23 cellular contexts compared by ENCODE assay signal in the genomic region with DNA sequence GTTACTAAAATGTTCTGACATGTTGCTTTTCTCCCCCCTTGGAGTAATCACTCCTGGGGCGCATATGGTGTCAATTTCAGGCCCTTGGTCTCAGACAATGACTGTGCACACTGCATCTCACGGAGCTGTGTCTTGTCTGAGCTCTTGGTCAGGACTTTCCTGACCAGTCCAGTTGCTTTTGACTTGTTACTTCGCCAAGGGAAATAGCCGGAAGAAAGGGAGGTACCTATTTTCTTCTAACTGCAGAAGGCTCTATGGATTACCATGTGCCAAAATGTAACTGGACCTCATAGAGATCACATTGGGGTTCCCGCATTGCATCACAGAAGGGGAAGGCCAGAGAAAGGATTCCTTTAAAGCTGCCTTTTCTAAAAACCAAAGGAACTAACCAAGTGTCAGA.
A peak's percentile ranks its signal among the peaks of the same experiment; 100 is the strongest.
DNase-seq lines count a peak whose midpoint lies in the region; ATAC-seq and TF ChIP-seq lines count a peak whose summit lies in the region.
"Had no signal": no experiment of that assay in that cellular context is flagged by ENCODE, and none has a peak within 500 bp of the region (broad histone marks: within the 10 kb centered on the region; RNA-seq: fewer than 3 reads in every experiment).

No MANE protein-coding gene starts in this region.

- TF ChIP-seq CTCF in IMR-90 (conservative IDR thresholded peaks at IDR 0.05; ENCODE audit: low read depth, low read length), result no peak

- WGBS in IMR-90 (ENCODE audit: extremely low coverage in 2 of 2, insufficient read length in 1 of 2), 2 experiments, result 71% methylated on average over 1 of the region's 5 CpGs; no CpG with 5 or more reads in 1 of the 2 experiments

- H3K4me1 Mint-ChIP-seq in activated CD4-positive, alpha-beta T cell treated with anti-CD3 and anti-CD28 coated beads for 36 hours, result no peaks in the 10 kb centered on the region
- H3K4me1 Mint-ChIP-seq: activated B cell treated with CpG ODN at 0.5 μM for 24 hours; activated naive CD8-positive, alpha-beta T cell treated with anti-CD3 and anti-CD28 coated beads, Interleukin-2, amount 50 U/mL, for 24 hours had no signal

- H3K36me3 ChIP-seq in IMR-90 (ENCODE audit: control insufficient read depth, insufficient read depth, low read length) (no peaks in the 10 kb centered on the region), skeletal muscle tissue (ENCODE audit: control insufficient read depth in 3 of 3, insufficient read depth in 3 of 3, low read length in 3 of 3) (no peaks in the 10 kb centered on the region)
- H3K36me3 ChIP-seq: transverse colon had no signal

- H3K36me3 Mint-ChIP-seq in activated CD4-positive, alpha-beta T cell treated with anti-CD3 and anti-CD28 coated beads for 36 hours (ENCODE audit: low read depth), result no peaks in the 10 kb centered on the region
- H3K36me3 Mint-ChIP-seq: activated CD4-positive, alpha-beta memory T cell treated with anti-CD3 and anti-CD28 coated beads for 36 hours; brain had no signal

- H3K56ac ChIP-seq in IMR-90 (ENCODE audit: extremely low read depth, insufficient read depth, low read length), result no peak overlapping the region

- H3K9me1 ChIP-seq in IMR-90 (ENCODE audit: insufficient read depth, low read length), result no peaks in the 10 kb centered on the region

- H2BK5ac ChIP-seq in IMR-90 (ENCODE audit: low read depth, low read length, poor library complexity, severe bottlenecking), result no peak overlapping the region

- no peak for TF ChIP-seq RAD21 in IMR-90 (IDR thresholded peaks at IDR 0.05; ENCODE audit: low read length)

- CTCF ChIA-PET in IMR-90 (lab: Yijun Ruan, JAX), result no interaction called here
- CTCF ChIA-PET in activated CD4-positive, alpha-beta T cell treated with anti-CD3 and anti-CD28 coated beads for 36 hours (lab: Charles Lee), result no interaction called here

- no peaks in the 10 kb centered on the region for H4K20me1 ChIP-seq in IMR-90 (ENCODE audit: insufficient read depth, low read length)

- H3K27ac Mint-ChIP-seq in activated CD4-positive, alpha-beta T cell treated with anti-CD3 and anti-CD28 coated beads for 36 hours, result no peak overlapping the region
- H3K27ac Mint-ChIP-seq: activated B cell treated with CpG ODN at 0.5 μM for 24 hours; activated CD4-positive, alpha-beta memory T cell treated with anti-CD3 and anti-CD28 coated beads for 36 hours; activated naive CD8-positive, alpha-beta T cell treated with anti-CD3 and anti-CD28 coated beads, Interleukin-2, amount 50 U/mL, for 24 hours had no signal

- H3K9ac ChIP-seq in IMR-90 (ENCODE audit: low read depth, low read length) (no peak overlapping the region), skeletal muscle tissue (ENCODE audit: low read depth in 1 of 3, low read length in 3 of 3) (no peak overlapping the region)

- H4K5ac ChIP-seq in IMR-90 (ENCODE audit: low read depth, low read length), result no peak overlapping the region

- no peaks in the 10 kb centered on the region for H3K79me1 ChIP-seq in IMR-90 (ENCODE audit: low read depth in 1 of 2, low read length in 2 of 2)

- H3K4me1 ChIP-seq in IMR-90 (ENCODE audit: control insufficient read depth, insufficient read depth, low read length), result no peaks in the 10 kb centered on the region
- H3K4me1 ChIP-seq in skeletal muscle tissue (ENCODE audit: control insufficient read depth in 3 of 3, insufficient read depth in 3 of 3, low read length in 3 of 3), result peaks cover 0 to 12% (median 3%) of the 10 kb centered on the region in 3 donors
- H3K4me1 ChIP-seq: transverse colon had no signal

- no peak overlapping the region for H3K4ac ChIP-seq in IMR-90 (ENCODE audit: low read depth, low read length)

- no TSS peak for BruUV-seq in IMR-90 (replicated peaks; lab: Mats Ljungman, UMichigan)

- no peak overlapping the region for H2AK5ac ChIP-seq in IMR-90 (ENCODE audit: low read depth, low read length)

- H2AFZ ChIP-seq in IMR-90 (replicated peaks; ENCODE audit: low read length, poor library complexity), result no peak overlapping the region

- no peak overlapping the region for H3K14ac ChIP-seq in IMR-90 (replicated peaks; ENCODE audit: low read depth, low read length)

- H2BK120ac ChIP-seq in IMR-90 (ENCODE audit: low read depth, low read length), result no peak overlapping the region

- no peak overlapping the region for H2BK15ac ChIP-seq in IMR-90 (ENCODE audit: low read depth, low read length)

- no peak overlapping the region for H4K91ac ChIP-seq in IMR-90 (ENCODE audit: insufficient read depth, low read depth, low read length)

- dilution Hi-C loops in IMR-90 (cut with HindIII; ENCODE audit: low sequenced_read_pairs, unreplicated experiment), result no loop called here

- TF ChIP-seq POLR2A in IMR-90 (IDR thresholded peaks at IDR 0.05; ENCODE audit: low read depth, low read length), result no peak

- no peaks in the 10 kb centered on the region for H3K9me3 Mint-ChIP-seq in activated CD4-positive, alpha-beta T cell treated with anti-CD3 and anti-CD28 coated beads for 36 hours (ENCODE audit: low read depth)
- H3K9me3 Mint-ChIP-seq: activated B cell treated with CpG ODN at 0.5 μM for 24 hours; activated CD4-positive, alpha-beta memory T cell treated with anti-CD3 and anti-CD28 coated beads for 36 hours; activated naive CD8-positive, alpha-beta T cell treated with anti-CD3 and anti-CD28 coated beads, Interleukin-2, amount 50 U/mL, for 24 hours; brain had no signal

- H3K18ac ChIP-seq in IMR-90 (ENCODE audit: low read depth, low read length), result no peak overlapping the region

- ATAC-seq in IMR-90 (ENCODE audit: low read depth) (no peak), left ventricle myocardium superior (peak; percentile 76), GM21737 (IDR thresholded peaks at IDR 0.05; ENCODE audit: unreplicated experiment) (no peak), HG02884 (IDR thresholded peaks at IDR 0.05; ENCODE audit: unreplicated experiment) (no peak)
- no peak for ATAC-seq in activated CD4-positive, alpha-beta T cell treated with anti-CD3 and anti-CD28 coated beads for 36 hours
- ATAC-seq: activated naive CD8-positive, alpha-beta T cell treated with anti-CD3 and anti-CD28 coated beads, Interleukin-2, amount 50 U/mL, for 24 hours had no signal

- H3K4me2 ChIP-seq in IMR-90 (ENCODE audit: low read depth, low read length), result no peak overlapping the region
- H3K4me2 ChIP-seq: smooth muscle cell had no signal

- no peak overlapping the region for H3K23ac ChIP-seq in IMR-90 (ENCODE audit: low read depth, low read length)

- no peak overlapping the region for H2BK20ac ChIP-seq in IMR-90 (ENCODE audit: low read depth, low read length)

- no peak overlapping the region for H3K4me3 ChIP-seq in IMR-90 (ENCODE audit: insufficient read depth, low read depth, low read length)
- H3K4me3 ChIP-seq in skeletal muscle tissue (ENCODE audit: low read length in 3 of 3), result no peak overlapping the region
- H3K4me3 ChIP-seq: smooth muscle cell, transverse colon had no signal

- H4K8ac ChIP-seq in IMR-90 (ENCODE audit: low read depth in 2 of 2, low read length in 2 of 2), result no peak overlapping the region

- H3K27me3 Mint-ChIP-seq in activated CD4-positive, alpha-beta T cell treated with anti-CD3 and anti-CD28 coated beads for 36 hours, result peaks cover 1% of the 10 kb centered on the region
- H3K27me3 Mint-ChIP-seq: activated B cell treated with CpG ODN at 0.5 μM for 24 hours, brain had no signal

- peak; percentile 52 for DNase-seq in EH (ENCODE audit: low read depth)
- peak; percentile 9 for DNase-seq in IMR-90
- no peak for DNase-seq in left ventricle myocardium superior
- DNase-seq in COLO829 (ENCODE audit: low spot score), result no peak
- DNase-seq in activated CD4-positive, alpha-beta T cell treated with anti-CD3 and anti-CD28 coated beads for 36 hours, result no peak
- DNase-seq: activated B cell treated with CpG ODN at 0.5 μM for 24 hours; activated CD4-positive, alpha-beta memory T cell treated with anti-CD3 and anti-CD28 coated beads for 36 hours; activated naive CD8-positive, alpha-beta T cell treated with anti-CD3 and anti-CD28 coated beads, Interleukin-2, amount 50 U/mL, for 24 hours; Calu3; effector CD4-positive, alpha-beta T cell; erythroblast; HCEC 1CT; KBM-7; midbrain; NCI-H1436; stimulated activated CD4-positive, alpha-beta T cell treated with anti-CD3 and anti-CD28 coated beads, Interleukin-2, amount 100 ng/mL, for 48 hours; stimulated activated naive CD4-positive, alpha-beta T cell; transverse colon had no signal

- no peak overlapping the region for H3K4me3 Mint-ChIP-seq in activated CD4-positive, alpha-beta T cell treated with anti-CD3 and anti-CD28 coated beads for 36 hours
- H3K4me3 Mint-ChIP-seq: activated B cell treated with CpG ODN at 0.5 μM for 24 hours; activated CD4-positive, alpha-beta memory T cell treated with anti-CD3 and anti-CD28 coated beads for 36 hours; activated naive CD8-positive, alpha-beta T cell treated with anti-CD3 and anti-CD28 coated beads, Interleukin-2, amount 50 U/mL, for 24 hours; brain had no signal

- in situ Hi-C loops in IMR-90 (cut with MboI; ENCODE audit: low sequenced_read_pairs), result no loop called here

- no peaks in the 10 kb centered on the region for H3K9me3 ChIP-seq in IMR-90 (ENCODE audit: control insufficient read depth, insufficient read depth, low read length)
- H3K9me3 ChIP-seq in skeletal muscle tissue (ENCODE audit: control insufficient read depth in 3 of 3, low read length in 3 of 3), result no peaks in the 10 kb centered on the region
- H3K9me3 ChIP-seq: transverse colon had no signal

- no peak overlapping the region for H2AK9ac ChIP-seq in IMR-90 (replicated peaks; ENCODE audit: low read depth, low read length, poor library complexity)

- intact Hi-C loops in IMR-90 (cut with micrococcal nuclease), result no loop called here
- intact Hi-C loops in left ventricle myocardium superior (cut with micrococcal nuclease), result no loop called here
- intact Hi-C loops in activated CD4-positive, alpha-beta T cell treated with anti-CD3 and anti-CD28 coated beads for 36 hours (cut with DNase I, micrococcal nuclease), result no loop called here

- POLR2A ChIA-PET in IMR-90 (lab: Charles Lee; ENCODE audit: unreplicated experiment), result no interaction called here
- POLR2A ChIA-PET in activated CD4-positive, alpha-beta T cell treated with anti-CD3 and anti-CD28 coated beads for 36 hours (lab: Charles Lee), result no interaction called here

- H3K27me3 ChIP-seq in IMR-90 (ENCODE audit: control insufficient read depth, insufficient read depth, low read length), result no peaks in the 10 kb centered on the region
- H3K27me3 ChIP-seq in skeletal muscle tissue (ENCODE audit: control insufficient read depth in 3 of 3, insufficient read depth in 3 of 3, low read length in 3 of 3), result no peaks in the 10 kb centered on the region
- H3K27me3 ChIP-seq: transverse colon had no signal

- H3K27ac ChIP-seq in IMR-90 (ENCODE audit: insufficient read depth, low read length) (no peak overlapping the region), skeletal muscle tissue (ENCODE audit: low read depth, low read length) (peak overlapping the region; percentile 20)
- H3K27ac ChIP-seq: transverse colon had no signal

TF ChIP-seq in IMR-90, 13 proteins besides CTCF, POLR2A, EP300 and RAD21 (continues in another document):
- TF ChIP-seq BHLHE40 (IDR thresholded peaks at IDR 0.05; ENCODE audit: low read depth, low read length) (no peak), FOS (IDR thresholded peaks at IDR 0.05; ENCODE audit: low read depth, low read length) (no peak), RCOR1 (IDR thresholded peaks at IDR 0.05; ENCODE audit: insufficient replicate concordance, low read length) (no peak), CEBPB (IDR thresholded peaks at IDR 0.05; ENCODE audit: low read depth, low read length) (no peak), MAFK (IDR thresholded peaks at IDR 0.05; ENCODE audit: low read depth, low read length) (no peak)

Comparison
In these comparisons a context has a peak if more than half of its experiments do, and no peak if none do; other contexts are left out.
1. DNase-seq: peak in EH (single experiment) and IMR-90 (single experiment); none in left ventricle myocardium superior (single experiment), COLO829 (single experiment) and activated CD4-positive, alpha-beta T cell treated with anti-CD3 and anti-CD28 coated beads for 36 hours (single experiment).